In the genomic region with DNA sequence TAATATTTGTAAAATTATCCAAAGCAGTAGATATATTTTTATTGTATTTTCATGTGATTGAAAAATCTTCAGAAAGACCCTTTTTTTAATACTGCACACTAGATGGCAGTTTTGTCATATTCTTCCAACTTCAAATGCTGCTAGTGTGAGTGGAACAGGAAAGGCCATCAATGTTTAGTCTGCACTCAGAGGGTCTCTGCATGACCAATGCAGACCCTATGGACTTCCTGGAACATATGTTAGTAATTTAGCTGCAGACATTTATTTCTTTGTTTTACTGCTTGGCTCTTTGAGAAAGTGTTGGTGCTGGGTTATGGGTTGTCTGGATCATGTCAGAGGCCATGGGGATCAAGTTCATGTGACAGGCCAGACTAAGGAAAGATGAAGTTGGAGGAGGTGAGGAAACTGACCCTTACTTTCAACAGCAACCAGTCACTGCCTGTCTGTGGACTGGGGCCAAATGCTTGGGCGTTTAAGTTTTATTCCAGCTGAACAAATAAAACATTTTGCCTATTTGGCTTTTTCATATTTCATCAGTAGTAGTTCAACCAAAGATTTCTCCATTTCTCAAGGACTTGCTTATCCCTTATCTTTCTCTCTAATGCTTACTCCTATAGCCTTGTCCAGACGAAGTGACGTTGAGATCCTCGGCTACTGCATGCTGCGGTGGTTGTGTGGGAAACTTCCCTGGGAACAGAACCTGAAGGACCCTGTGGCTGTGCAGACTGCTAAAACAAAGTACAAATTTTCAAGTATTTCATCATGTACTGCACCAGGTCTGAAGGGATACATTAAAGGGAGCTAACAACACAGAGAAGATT, we compare ENCODE assay signal across 10 cellular contexts.
DNase-seq lines count a peak whose midpoint lies in the region; ATAC-seq, FAIRE-seq and TF ChIP-seq lines count a peak whose summit lies in the region.
"Had no signal": no experiment of that assay in that cellular context is flagged by ENCODE, and none has a peak within 500 bp of the region (broad histone marks: within the 10 kb centered on the region; RNA-seq: fewer than 3 reads in every experiment).

No MANE protein-coding gene starts in this region.

- H3K27ac ChIP-seq in HEK293 (ENCODE audit: extremely low read depth, low read depth, low read length) = no peak overlapping the region

- H3K4me3 ChIP-seq in HEK293 (ENCODE audit: low read depth, low read length) = no peak overlapping the region

- peak; percentile 73 for FAIRE-seq in A204.1 (lab: Jason Lieb, UNC)

- no peaks in the 10 kb centered on the region for H3K4me1 ChIP-seq in HEK293 (ENCODE audit: control insufficient read depth, insufficient read depth, low read length)

- H3K36me3 ChIP-seq in HEK293 (ENCODE audit: control insufficient read depth in 2 of 2, insufficient read depth in 1 of 2, low read length in 2 of 2) = no peaks in the 10 kb centered on the region; a peak in 1 of 3 replicates

- no peak for ATAC-seq in HG03354 (IDR thresholded peaks at IDR 0.05; ENCODE audit: poor library complexity, severe bottlenecking, unreplicated experiment)
- ATAC-seq in HG02642 (IDR thresholded peaks at IDR 0.05; ENCODE audit: poor library complexity, unreplicated experiment) = no peak
- no peak for ATAC-seq in HG02870 (IDR thresholded peaks at IDR 0.05; ENCODE audit: unreplicated experiment)

- DNase-seq in astrocyte of the hippocampus (ENCODE audit: low read depth, low spot score) (peak; percentile 28), left kidney (ENCODE audit: low read depth, low spot score) (peak; percentile 73)
- no peak for DNase-seq in stimulated activated CD4-positive, alpha-beta T cell treated with anti-CD3 and anti-CD28 coated beads, Interleukin-1b, Interleukin-23, amount 100 ng/mL, for 48 hours
- DNase-seq: activated T-cell treated with anti-CD3 and anti-CD28 coated beads for 4 hours, GF-D8 had no signal

- POLR2A ChIA-PET in HEK293 (lab: Yijun Ruan, JAX) = no interaction called here

- no peaks in the 10 kb centered on the region for H3K9me3 ChIP-seq in HEK293 (ENCODE audit: control insufficient read depth, insufficient read depth, low read depth, low read length)

- no peak for TF ChIP-seq CTCF in HEK293 (tag by site-specific recombination; IDR thresholded peaks at IDR 0.05)

- CTCF ChIA-PET in HEK293 (lab: Yijun Ruan, JAX) = interaction anchor here (0.8 to 1.6 kb wide), 5 partner anchors 12 to 423 kb away, joined by 3 to 10 read pairs (median 3); no protein-coding TSS in a partner anchor

TF ChIP-seq in HEK293, 187 proteins besides CTCF, POLR2A, EP300 and RAD21:
- peak; percentile 24; the same call in 1 of the 2 replicates for TF ChIP-seq ZNF654 (tag by site-specific recombination; IDR thresholded peaks at IDR 0.05; ENCODE audit: low read depth)
- TF ChIP-seq, protein P1, sequence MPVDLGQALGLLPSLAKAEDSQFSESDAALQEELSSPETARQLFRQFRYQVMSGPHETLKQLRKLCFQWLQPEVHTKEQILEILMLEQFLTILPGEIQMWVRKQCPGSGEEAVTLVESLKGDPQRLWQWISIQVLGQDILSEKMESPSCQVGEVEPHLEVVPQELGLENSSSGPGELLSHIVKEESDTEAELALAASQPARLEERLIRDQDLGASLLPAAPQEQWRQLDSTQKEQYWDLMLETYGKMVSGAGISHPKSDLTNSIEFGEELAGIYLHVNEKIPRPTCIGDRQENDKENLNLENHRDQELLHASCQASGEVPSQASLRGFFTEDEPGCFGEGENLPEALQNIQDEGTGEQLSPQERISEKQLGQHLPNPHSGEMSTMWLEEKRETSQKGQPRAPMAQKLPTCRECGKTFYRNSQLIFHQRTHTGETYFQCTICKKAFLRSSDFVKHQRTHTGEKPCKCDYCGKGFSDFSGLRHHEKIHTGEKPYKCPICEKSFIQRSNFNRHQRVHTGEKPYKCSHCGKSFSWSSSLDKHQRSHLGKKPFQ (tag by site-specific recombination; IDR thresholded peaks at IDR 0.05) = no peak
- peak; percentile 90 for TF ChIP-seq ZNF660 (tag by site-specific recombination; IDR thresholded peaks at IDR 0.05)
